ENCODE assay signal across 8 cellular contexts in the genomic region with DNA sequence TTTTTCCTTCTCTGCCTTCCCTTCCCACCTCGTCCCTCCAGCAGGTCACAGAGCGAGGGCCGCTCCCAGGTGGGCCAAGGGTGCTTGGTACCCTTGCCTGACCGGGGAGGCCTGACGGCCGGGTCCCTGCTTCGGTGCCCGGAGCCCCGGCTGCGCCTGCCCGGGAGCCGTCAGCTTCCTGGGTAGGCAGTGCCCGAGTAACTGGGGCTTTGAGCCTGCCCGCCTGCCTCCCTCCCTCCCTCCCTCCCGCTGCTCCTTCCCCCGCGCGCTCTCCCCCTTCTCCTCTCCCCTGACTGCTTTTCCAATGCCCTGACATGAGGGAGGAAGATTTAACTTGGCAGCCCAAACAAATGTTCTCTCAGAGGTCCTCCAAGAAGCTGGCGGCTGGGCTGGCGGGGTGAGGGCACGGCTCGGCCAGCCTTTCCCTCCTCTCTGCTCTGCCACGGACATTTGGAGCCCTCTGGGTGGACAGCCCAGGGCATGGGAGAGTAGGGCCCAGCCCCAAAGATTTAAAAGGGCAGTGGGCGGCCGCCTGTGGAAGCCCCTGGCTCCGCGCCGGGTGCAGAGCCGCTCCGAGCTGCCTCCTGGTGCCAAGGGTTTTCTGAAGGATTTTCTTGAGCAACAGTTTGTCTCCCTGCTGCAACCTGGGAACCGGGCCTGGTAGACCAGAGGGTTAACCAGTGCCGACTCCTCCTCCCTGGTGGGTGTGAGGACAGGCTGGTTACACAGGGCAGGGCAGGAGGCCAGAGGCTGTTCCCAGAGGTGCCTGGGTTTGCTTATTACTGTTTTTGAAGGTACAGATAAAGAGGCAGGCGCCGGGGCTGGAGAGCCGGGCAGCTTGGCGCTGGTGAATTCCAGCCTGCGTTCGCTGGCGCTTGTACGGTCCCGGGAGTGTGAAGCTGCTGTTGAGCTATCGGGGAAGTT. TPM values are rescaled to one million over a fixed set of nuclear protein-coding genes. Genes with fewer than 3 reads are reported as not detected.
DNase-seq lines count a peak whose midpoint lies in the region; ATAC-seq, FAIRE-seq and TF ChIP-seq lines count a peak whose summit lies in the region.

No MANE protein-coding gene starts in this region.

- H3K9me3 Mint-ChIP-seq in memory B cell: no peaks in the 10 kb centered on the region

- H3K27me3 ChIP-seq in DOHH2 (ENCODE audit: control insufficient read depth, low read length): peaks cover 86% of the 10 kb centered on the region
- H3K27me3 ChIP-seq in endothelial cell of umbilical vein (ENCODE audit: control insufficient read depth in 2 of 2, insufficient read depth in 2 of 2, low read length in 2 of 2): no peaks in the 10 kb centered on the region
- H3K27me3 ChIP-seq in stomach smooth muscle (ENCODE audit: control insufficient read depth in 1 of 2, insufficient read depth in 2 of 2, low read length in 2 of 2): no peaks in the 10 kb centered on the region

- H3K4me1 Mint-ChIP-seq in memory B cell: peaks cover 17% of the 10 kb centered on the region

- H3K4me3 ChIP-seq in DOHH2 (ENCODE audit: low read length): no peak overlapping the region
- H3K4me3 ChIP-seq in endothelial cell of umbilical vein (replicated peaks in 1 of 3; ENCODE audit: insufficient read depth in 1 of 3, low read depth in 1 of 3, low read length in 3 of 3): peak overlapping the region; percentile 37 to 81 (median 54)
- H3K4me3 ChIP-seq in stomach smooth muscle (ENCODE audit: low read length in 2 of 2): peak overlapping the region; percentile 77 to 95

- no peaks in the 10 kb centered on the region for H3F3A ChIP-seq in DOHH2 (ENCODE audit: control insufficient read depth, insufficient read depth)

- H3K4me3 Mint-ChIP-seq in memory B cell: peak overlapping the region; percentile 86

- H3K9me3 ChIP-seq in DOHH2 (ENCODE audit: control insufficient read depth, insufficient read depth, low read length) (no peaks in the 10 kb centered on the region), endothelial cell of umbilical vein (replicated peaks; ENCODE audit: control insufficient read depth, insufficient read depth, low read length) (no peaks in the 10 kb centered on the region), stomach smooth muscle (ENCODE audit: control insufficient read depth in 2 of 2, low read length in 2 of 2) (no peaks in the 10 kb centered on the region)

- peaks cover 12% of the 10 kb centered on the region for H3K27me3 Mint-ChIP-seq in memory B cell

- no peak overlapping the region for H3K27ac ChIP-seq in DOHH2 (ENCODE audit: low read depth, low read length)
- H3K27ac ChIP-seq in VCaP: peak overlapping the region; percentile 97
- peak overlapping the region; percentile 28 for H3K27ac ChIP-seq in endothelial cell of umbilical vein (ENCODE audit: insufficient read depth, low read depth, low read length)
- peak overlapping the region; percentile 97 for H3K27ac ChIP-seq in stomach smooth muscle (ENCODE audit: low read length)

- H4K20me1 ChIP-seq in DOHH2 (ENCODE audit: control insufficient read depth, insufficient read depth, low read depth, low read length) (peaks cover 13% of the 10 kb centered on the region; the same call in 1 of the 2 replicates), endothelial cell of umbilical vein (replicated peaks; ENCODE audit: control insufficient read depth, extremely low read depth, insufficient read depth, low read length) (no peaks in the 10 kb centered on the region)

- DNase-seq in LoVo (ENCODE audit: low spot score): peak; percentile 80
- DNase-seq in endothelial cell of umbilical vein (ENCODE audit: low read depth, low spot score): peak; percentile 69
- DNase-seq in memory B cell (ENCODE audit: low spot score in 2 of 2): peak in 1 of 2 donors; percentile 41

- H3K36me3 Mint-ChIP-seq in memory B cell: no peaks in the 10 kb centered on the region

- dilution Hi-C loops in endothelial cell of umbilical vein (cut with MboI; ENCODE audit: extremely low pct_ligation_motif_present, low sequenced_read_pairs): no loop called here

- BruUV-seq in endothelial cell of umbilical vein (replicated peaks; lab: Mats Ljungman, UMichigan): TSS peak; percentile 17

- H3K4me1 ChIP-seq in DOHH2 (ENCODE audit: control insufficient read depth, low read length) (peaks cover 30% of the 10 kb centered on the region), endothelial cell of umbilical vein (ENCODE audit: control insufficient read depth, extremely low read depth, insufficient read depth, low read length) (peaks cover 32% of the 10 kb centered on the region), stomach smooth muscle (ENCODE audit: control insufficient read depth, insufficient read depth, low read length) (peaks cover 64% of the 10 kb centered on the region)

- H3K36me3 ChIP-seq in DOHH2 (ENCODE audit: control insufficient read depth, low read length): no peaks in the 10 kb centered on the region
- no peaks in the 10 kb centered on the region for H3K36me3 ChIP-seq in endothelial cell of umbilical vein (ENCODE audit: control insufficient read depth in 2 of 2, extremely low read depth in 1 of 2, insufficient read depth in 2 of 2, low read length in 2 of 2)
- H3K36me3 ChIP-seq in stomach smooth muscle (ENCODE audit: control insufficient read depth in 2 of 2, insufficient read depth in 2 of 2, low read length in 2 of 2): no peaks in the 10 kb centered on the region

- intact Hi-C loops in endothelial cell of umbilical vein (cut with micrococcal nuclease): loop anchor here (1.0 kb wide), 1 partner anchor 13 kb away; no protein-coding TSS in a partner anchor

- H3K4me2 ChIP-seq in DOHH2 (ENCODE audit: low read length): peak overlapping the region; percentile 44; the same call in 1 of the 2 replicates
- H3K4me2 ChIP-seq in endothelial cell of umbilical vein (ENCODE audit: insufficient read depth, low read length): peak overlapping the region; percentile 53

- TF ChIP-seq POLR2A in endothelial cell of umbilical vein (IDR thresholded peaks at IDR 0.05; ENCODE audit: low read depth, low read length): peak; percentile 30

- POLR2A ChIA-PET in endothelial cell of umbilical vein (lab: Charles Lee): interaction anchor here (0.6 kb wide), 1 partner anchor 99 kb away, joined by 3 read pairs; no protein-coding TSS in a partner anchor

- TF ChIP-seq CTCF in DOHH2 (IDR thresholded peaks at IDR 0.05; ENCODE audit: low read depth, low read length, poor library complexity, severe bottlenecking) (no peak), VCaP (conservative IDR thresholded peaks at IDR 0.05) (no peak), endothelial cell of umbilical vein (IDR thresholded peaks at IDR 0.05; ENCODE audit: extremely low read depth in 1 of 2, insufficient read depth in 1 of 2, low read depth in 1 of 2, low read length in 2 of 2) (no peak)

- H3K9ac ChIP-seq in endothelial cell of umbilical vein (replicated peaks; ENCODE audit: extremely low read depth, insufficient read depth, low read length) (peak overlapping the region; percentile 58), stomach smooth muscle (ENCODE audit: low read length in 2 of 2) (peak overlapping the region; percentile 77 to 90)

- peak; percentile 74 for FAIRE-seq in endothelial cell of umbilical vein (lab: Jason Lieb, UNC)

- H3K27ac Mint-ChIP-seq in memory B cell: no peak overlapping the region

- CTCF ChIA-PET in endothelial cell of umbilical vein (lab: Charles Lee): interaction anchor here (0.5 to 7.8 kb wide), 11 partner anchors 13 to 1024 kb away, joined by 3 to 85 read pairs (median 3); no protein-coding TSS in a partner anchor

- ATAC-seq in memory B cell (ENCODE audit: low read depth) (no peak), HG02763 (IDR thresholded peaks at IDR 0.05; ENCODE audit: unreplicated experiment) (no peak), GM18858 (IDR thresholded peaks at IDR 0.05; ENCODE audit: unreplicated experiment) (no peak)

- H3K9me1 ChIP-seq in endothelial cell of umbilical vein (replicated peaks; ENCODE audit: control insufficient read depth, extremely low read depth, insufficient read depth, low read length): no peaks in the 10 kb centered on the region

- H3K9me2 ChIP-seq in DOHH2 (replicated peaks; ENCODE audit: control insufficient read depth, low read length): no peaks in the 10 kb centered on the region

- H2AFZ ChIP-seq in endothelial cell of umbilical vein (ENCODE audit: low read depth, low read length): no peak overlapping the region

- H3K79me2 ChIP-seq in DOHH2 (ENCODE audit: control insufficient read depth, low read length): no peaks in the 10 kb centered on the region
- H3K79me2 ChIP-seq in endothelial cell of umbilical vein (ENCODE audit: control insufficient read depth, insufficient read depth, low read length): peaks cover 63% of the 10 kb centered on the region

TF ChIP-seq in endothelial cell of umbilical vein, 7 proteins besides CTCF, POLR2A, EP300 and RAD21:
- TF ChIP-seq MYC (IDR thresholded peaks at IDR 0.05; ENCODE audit: low read depth, low read length) (no peak), POLR2AphosphoS5 (IDR thresholded peaks at IDR 0.05; ENCODE audit: insufficient read depth, low read depth, low read length) (no peak), FOS (IDR thresholded peaks at IDR 0.05; ENCODE audit: borderline replicate concordance, insufficient read depth, low read length) (no peak), JUN (IDR thresholded peaks at IDR 0.05; ENCODE audit: borderline replicate concordance, insufficient read depth, insufficient read length, low read depth) (no peak), EZH2 (IDR thresholded peaks at IDR 0.05; ENCODE audit: borderline replicate concordance, low read depth, low read length, severe bottlenecking) (no peak), GATA2 (IDR thresholded peaks at IDR 0.05; ENCODE audit: insufficient read depth, insufficient read length, low read depth, low read length) (no peak)
- TF ChIP-seq, protein P1, sequence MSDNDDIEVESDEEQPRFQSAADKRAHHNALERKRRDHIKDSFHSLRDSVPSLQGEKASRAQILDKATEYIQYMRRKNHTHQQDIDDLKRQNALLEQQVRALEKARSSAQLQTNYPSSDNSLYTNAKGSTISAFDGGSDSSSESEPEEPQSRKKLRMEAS (IDR thresholded peaks at IDR 0.05; ENCODE audit: insufficient read depth, insufficient read length): no peak

RNA-seq across cellular contexts. Expression of a gene that starts 2.1 kb away (rescaled TPM):
- 46.7 and 49.6 TPM in 2 replicates for total RNA-seq in endothelial cell of umbilical vein
- polyA plus RNA-seq in endothelial cell of umbilical vein: 12.5 and 13.0 TPM in 2 replicates
- polyA plus RNA-seq in endothelial cell of umbilical vein (2011; cell fraction: cytosol; rRNA removed): 21.9 and 22.0 TPM in 2 replicates
- 28.9 and 35.8 TPM in 2 replicates for polyA plus RNA-seq in endothelial cell of umbilical vein (2011; cell fraction: nucleus; rRNA removed)
- polyA plus RNA-seq in endothelial cell of umbilical vein (2012): 33.1 and 33.9 TPM in 2 replicates
- polyA minus RNA-seq in endothelial cell of umbilical vein: 28.8 and 38.1 TPM in 2 replicates
- polyA minus RNA-seq in endothelial cell of umbilical vein (2011; cell fraction: cytosol; rRNA and poly(A)+ RNA removed): 5.4 TPM
- polyA minus RNA-seq in endothelial cell of umbilical vein (2011; cell fraction: nucleus; rRNA and poly(A)+ RNA removed): 26.6 and 30.9 TPM in 2 replicates
